30 cellular contexts compared by ENCODE assay signal in the genomic region with DNA sequence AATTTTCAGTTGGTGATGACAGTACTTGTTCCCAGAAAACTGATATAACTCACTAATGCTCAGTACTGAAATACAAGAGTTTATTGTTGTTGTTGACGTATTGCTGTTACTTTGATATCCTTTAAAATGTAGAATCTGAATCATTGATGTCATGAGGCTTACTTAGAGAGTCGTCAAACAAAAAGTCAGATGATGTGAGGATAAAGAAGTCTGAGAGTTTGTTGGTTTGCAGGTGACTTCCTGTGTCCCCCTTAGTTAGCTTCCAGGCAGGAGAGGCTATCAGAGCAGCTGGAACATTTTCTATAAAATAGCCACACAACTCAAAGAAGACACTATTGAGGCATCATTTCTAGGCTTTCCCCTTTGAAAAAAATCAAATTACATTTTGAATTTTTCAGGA.
"Had no signal": no experiment of that assay in that cellular context is flagged by ENCODE, and none has a peak within 500 bp of the region (broad histone marks: within the 10 kb centered on the region; RNA-seq: fewer than 3 reads in every experiment).

No MANE protein-coding gene starts in this region.

- H3K36me3 Mint-ChIP-seq: naive thymus-derived CD4-positive, alpha-beta T cell; natural killer cell; neural progenitor cell; stimulated activated memory B cell treated with anti-CD40 and anti-IgM and Interleukin-4, amounts not matched to agents 10 μg/mL and 1 μg/mL and 100 μg/mL, for 72 hours had no signal

- H3K27me3 ChIP-seq: neural progenitor cell, ovary, spleen, suprapubic skin, testis, tibial artery, transverse colon, upper lobe of right lung, uterus had no signal

- H3K9me3 ChIP-seq: ovary, psoas muscle, spleen, suprapubic skin, testis, tibial artery, transverse colon, upper lobe of right lung, uterus had no signal

- DNase-seq: naive thymus-derived CD4-positive, alpha-beta T cell; natural killer cell; occipital lobe; ovary; psoas muscle; right cardiac atrium; spleen; stimulated activated CD4-positive, alpha-beta T cell treated with anti-CD3 and anti-CD28 coated beads, Interleukin-12 subunit alpha, Interleukin-12 subunit beta, amount 100 ng/mL, for 4 hours; stimulated activated CD4-positive, alpha-beta T cell treated with anti-CD3 and anti-CD28 coated beads, Interleukin-1b, Interleukin-23, amount 100 ng/mL, for 48 hours; stimulated activated CD4-positive, alpha-beta T cell treated with anti-CD3 and anti-CD28 coated beads, Interleukin-4, amount 100 ng/mL, for 1 hour; stimulated activated CD4-positive, alpha-beta T cell treated with anti-CD3 and anti-CD28 coated beads, Interleukin-4, amount 100 ng/mL, for 4 hours; stimulated activated CD8-positive, alpha-beta memory T cell treated with anti-CD3 and anti-CD28 coated beads, Interleukin-4, amount 100 ng/mL, for 48 hours; stimulated activated naive CD4-positive, alpha-beta T cell; stimulated activated naive CD8-positive, alpha-beta T cell treated with anti-CD3 and anti-CD28 coated beads, Interleukin-15, amount 100 ng/mL, for 72 hours; stimulated activated naive CD8-positive, alpha-beta T cell treated with anti-CD3 and anti-CD28 coated beads, Interleukin-15, Interleukin-2, amounts not matched to agents 100 U/mL and 50 U/mL, for 24 hours; substantia nigra; testis; tibial artery; transverse colon; upper lobe of right lung; uterus had no signal

- H3K9me3 Mint-ChIP-seq: naive thymus-derived CD4-positive, alpha-beta T cell; natural killer cell; nephron; neural progenitor cell; stimulated activated memory B cell treated with anti-CD40 and anti-IgM and Interleukin-4, amounts not matched to agents 10 μg/mL and 1 μg/mL and 100 μg/mL, for 72 hours; stimulated activated naive CD8-positive, alpha-beta T cell treated with anti-CD3 and anti-CD28 coated beads, Interleukin-15, amount 100 ng/mL, for 72 hours; type B pancreatic cell had no signal

- H2AFZ ChIP-seq: parathyroid adenoma had no signal

- H3K9ac ChIP-seq: neural progenitor cell, parathyroid adenoma had no signal

- H3K4me3 ChIP-seq: neural progenitor cell, ovary, psoas muscle, skin epidermis, smooth muscle cell, spleen, suprapubic skin, testis, tibial artery, transverse colon, upper lobe of right lung, uterus had no signal

- H3K4me1 ChIP-seq: neural progenitor cell, parathyroid adenoma, psoas muscle, suprapubic skin, testis, tibial artery, transverse colon, upper lobe of right lung, uterus had no signal

- H3K27ac ChIP-seq: neural progenitor cell, ovary, parathyroid adenoma, psoas muscle, skin epidermis, spleen, suprapubic skin, testis, tibial artery, transverse colon, upper lobe of right lung, uterus had no signal

- H3K79me2 ChIP-seq: parathyroid adenoma had no signal

- H3K27ac Mint-ChIP-seq: natural killer cell; nephron; stimulated activated memory B cell treated with anti-CD40 and anti-IgM and Interleukin-4, amounts not matched to agents 10 μg/mL and 1 μg/mL and 100 μg/mL, for 72 hours; stimulated activated naive CD8-positive, alpha-beta T cell treated with anti-CD3 and anti-CD28 coated beads, Interleukin-15, amount 100 ng/mL, for 72 hours had no signal

- H3K36me3 ChIP-seq: neural progenitor cell, ovary, spleen, tibial artery, transverse colon, upper lobe of right lung, uterus had no signal

- ATAC-seq: naive thymus-derived CD4-positive, alpha-beta T cell; natural killer cell; psoas muscle; sciatic nerve; stimulated activated memory B cell treated with anti-CD40 and anti-IgM and Interleukin-4, amounts not matched to agents 10 μg/mL and 1 μg/mL and 100 μg/mL, for 72 hours; stimulated activated naive CD8-positive, alpha-beta T cell treated with anti-CD3 and anti-CD28 coated beads, Interleukin-15, amount 100 ng/mL, for 72 hours; stimulated activated naive CD8-positive, alpha-beta T cell treated with anti-CD3 and anti-CD28 coated beads, Interleukin-15, Interleukin-2, amounts not matched to agents 100 U/mL and 50 U/mL, for 24 hours; upper lobe of right lung had no signal

- H3K4me1 Mint-ChIP-seq: stimulated activated memory B cell treated with anti-CD40 and anti-IgM and Interleukin-4, amounts not matched to agents 10 μg/mL and 1 μg/mL and 100 μg/mL, for 72 hours had no signal

- H3K27me3 Mint-ChIP-seq: type B pancreatic cell had no signal

- H3K4me3 Mint-ChIP-seq: naive thymus-derived CD4-positive, alpha-beta T cell; natural killer cell; nephron; neural progenitor cell; stimulated activated memory B cell treated with anti-CD40 and anti-IgM and Interleukin-4, amounts not matched to agents 10 μg/mL and 1 μg/mL and 100 μg/mL, for 72 hours; stimulated activated naive CD8-positive, alpha-beta T cell treated with anti-CD3 and anti-CD28 coated beads, Interleukin-15, amount 100 ng/mL, for 72 hours; type B pancreatic cell had no signal

- H3K4me2 ChIP-seq: neural progenitor cell had no signal
